10 cellular contexts compared by ENCODE assay signal in the genomic region with DNA sequence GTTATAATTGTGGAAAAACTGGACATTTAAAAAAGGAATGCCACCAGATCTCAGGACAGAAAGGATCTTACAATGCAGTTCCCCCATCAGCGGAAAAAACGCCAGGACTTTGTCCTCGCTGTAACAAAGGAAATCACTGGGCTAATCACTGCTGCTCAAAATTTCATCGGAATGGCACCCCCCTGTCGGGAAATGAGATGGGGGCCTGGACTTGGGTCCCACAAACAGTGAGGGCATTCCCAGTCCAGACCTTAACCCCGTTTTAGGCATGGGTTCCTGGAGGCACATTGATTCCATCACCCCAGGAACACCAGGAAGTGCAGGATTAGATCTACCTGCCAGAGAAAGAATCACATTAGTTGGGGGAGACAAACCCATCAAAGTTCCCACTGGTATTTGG. TPM values are rescaled to one million over a fixed set of nuclear protein-coding genes. Genes with fewer than 3 reads are reported as not detected.
"Had no signal": no experiment of that assay in that cellular context is flagged by ENCODE, and none has a peak within 500 bp of the region (broad histone marks: within the 10 kb centered on the region; RNA-seq: fewer than 3 reads in every experiment).

No MANE protein-coding gene starts in this region.

RNA-seq across cellular contexts. Expression of a gene that starts 16.3 kb away (rescaled TPM):
- total RNA-seq: OCI-LY7, PC-3, PC-9, Peyer's patch, Right ventricle myocardium inferior, Right ventricle myocardium superior, RPMI7951, SJCRH30, SJSA1, SK-MEL-5 had no signal
